8 cellular contexts compared by ENCODE assay signal in the genomic region with DNA sequence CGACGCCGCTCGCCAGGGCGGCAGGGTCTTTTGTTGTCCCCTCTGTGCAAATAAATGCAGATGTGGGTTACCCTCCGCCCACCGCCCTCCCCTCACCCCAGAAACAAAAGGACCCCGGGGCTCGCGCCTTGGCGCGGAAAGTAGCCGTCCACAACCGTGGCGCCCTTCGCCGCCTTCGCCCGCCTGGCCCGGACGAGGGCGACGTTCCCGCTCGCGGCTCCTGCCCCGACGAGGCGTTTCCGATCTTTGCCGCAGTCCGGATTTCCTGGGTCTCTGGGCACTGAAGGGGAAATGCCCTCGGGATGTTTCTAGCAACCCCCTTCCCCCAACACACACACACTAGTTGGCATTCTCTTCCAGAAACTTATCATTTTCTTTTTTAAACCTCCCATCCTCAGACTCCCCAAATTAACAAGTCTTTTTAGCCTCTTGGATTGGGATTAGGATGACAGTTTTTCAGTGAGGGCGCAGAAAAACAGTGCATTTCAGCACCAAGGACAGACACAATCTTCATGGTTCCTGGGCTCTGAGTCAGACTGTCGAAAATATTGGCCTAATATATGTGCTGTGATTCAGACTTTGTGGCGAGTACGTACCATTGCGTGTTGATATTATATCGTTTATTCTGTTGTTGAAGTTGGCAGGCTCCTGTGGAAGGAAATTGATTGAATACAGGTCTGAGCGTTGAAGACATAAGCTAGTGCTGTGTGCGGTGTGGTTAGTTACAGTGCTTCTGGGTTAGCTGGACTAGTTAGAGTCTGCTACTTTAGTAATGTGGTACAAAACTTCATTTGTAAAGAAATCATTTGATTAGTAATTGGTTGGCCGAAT. TPM values are rescaled to one million over a fixed set of nuclear protein-coding genes. Genes with fewer than 3 reads are reported as not detected.
DNase-seq lines count a peak whose midpoint lies in the region; ATAC-seq, FAIRE-seq and TF ChIP-seq lines count a peak whose summit lies in the region.

No MANE protein-coding gene starts in this region.

- CTCF ChIA-PET in mammary epithelial cell (lab: Charles Lee; ENCODE audit: low non-redundant PET), result no interaction called here

- H3K4me1 ChIP-seq in mammary epithelial cell (ENCODE audit: insufficient read depth, low read length) (peaks cover 33% of the 10 kb centered on the region), kidney (ENCODE audit: control insufficient read depth in 1 of 2, insufficient read depth in 1 of 2, low read depth in 1 of 2, low read length in 2 of 2) (peaks cover 0 to 4% of the 10 kb centered on the region in 2 donors), stomach (peaks cover 16 to 21% (median 18%) of the 10 kb centered on the region in 4 donors)

- no peak for TF ChIP-seq POLR2A in stomach (IDR thresholded peaks at IDR 0.05)

- H4K20me1 ChIP-seq in mammary epithelial cell (ENCODE audit: insufficient read depth, low read length), result no peaks in the 10 kb centered on the region

- WGBS in mammary epithelial cell (ENCODE audit: low coverage, missing lambda C conversion rate), result 4% methylated on average over 28 of the region's 42 CpGs
- 7 to 18% (median 14%) methylated on average over 40 to 42 of the region's 42 CpGs for WGBS in stomach, 5 donors

- TF ChIP-seq CTCF in mammary epithelial cell (conservative IDR thresholded peaks at IDR 0.05 in 1 of 2, IDR thresholded peaks at IDR 0.05 in 1 of 2; ENCODE audit: extremely low read depth in 1 of 2, insufficient read depth in 1 of 2, low read depth in 1 of 2, low read length in 2 of 2), result no peak
- TF ChIP-seq CTCF in kidney (IDR thresholded peaks at IDR 0.05; ENCODE audit: borderline replicate concordance, extremely low read depth, insufficient read depth), result no peak
- no peak for TF ChIP-seq CTCF in stomach (IDR thresholded peaks at IDR 0.05)

- intact Hi-C loops in mammary epithelial cell (cut with micrococcal nuclease), result loop anchor here (2.0 kb wide), 1 partner anchor 762 kb away; no protein-coding TSS in a partner anchor
- intact Hi-C loops in kidney (cut with DNase I), result loop anchor here (10.0 kb wide), 1 partner anchor 232 kb away; no protein-coding TSS in a partner anchor
- intact Hi-C loops in stomach (cut with DNase I; ENCODE audit: low total_unique reads), result loop anchor here (10.0 kb wide), 1 partner anchor 222 kb away; no protein-coding TSS in a partner anchor

- H3K27me3 ChIP-seq in mammary epithelial cell (ENCODE audit: insufficient read depth, low read length), result peaks cover 5% of the 10 kb centered on the region
- H3K27me3 ChIP-seq in stomach, result peaks cover 0 to 50% (median 25%) of the 10 kb centered on the region in 3 donors

- H3K9ac ChIP-seq in mammary epithelial cell (ENCODE audit: insufficient read depth, low read length) (no peak overlapping the region), kidney (ENCODE audit: low read length in 2 of 2) (peak overlapping the region in 1 of 2 donors; percentile 58)

- FAIRE-seq in kidney (lab: Jason Lieb, UNC), result no peak

- dilution Hi-C loops in mammary epithelial cell (cut with HindIII; ENCODE audit: low sequenced_read_pairs), result no loop called here

- in situ Hi-C loops in mammary epithelial cell (cut with MboI; ENCODE audit: low sequenced_read_pairs in 2 of 2), result loop anchor here in 1 of 2 donors (10.0 to 25.0 kb wide), 2 partner anchors 222 to 390 kb away; no protein-coding TSS in a partner anchor

- ATAC-seq in GM21423 (IDR thresholded peaks at IDR 0.05; ENCODE audit: unreplicated experiment) (no peak), GM18873 (IDR thresholded peaks at IDR 0.05; ENCODE audit: low FRiP score, unreplicated experiment) (no peak)

- no TSS peak for BruUV-seq in mammary epithelial cell (replicated peaks; lab: Mats Ljungman, UMichigan)

- H3K27ac ChIP-seq in mammary epithelial cell (ENCODE audit: insufficient read depth, low read depth, low read length), result no peak overlapping the region
- H3K27ac ChIP-seq in kidney (ENCODE audit: low read depth in 2 of 2, low read length in 2 of 2), result peak overlapping the region; percentile 45 to 83
- H3K27ac ChIP-seq in stomach, result no peak overlapping the region

- DNase-seq in GM03348 (ENCODE audit: low spot score) (peak; percentile 80), NCI-H1930 (lab: John Stamatoyannopoulos, UW) (peak; percentile 38 to 60), mammary epithelial cell (peak; percentile 79), kidney (peak; percentile 71), stomach (no peak)
- DNase-seq in activated CD4-positive, alpha-beta T cell treated with anti-CD3 and anti-CD28 coated beads for 1 hour, result no peak

- H3K9me3 ChIP-seq in mammary epithelial cell (replicated peaks; ENCODE audit: insufficient read depth, low read length) (no peaks in the 10 kb centered on the region), kidney (ENCODE audit: control insufficient read depth in 1 of 2, low read length in 2 of 2) (no peaks in the 10 kb centered on the region), stomach (no peaks in the 10 kb centered on the region)

- no peaks in the 10 kb centered on the region for H3K79me2 ChIP-seq in mammary epithelial cell (ENCODE audit: insufficient read depth, low read length)

- H3K4me3 ChIP-seq in mammary epithelial cell (replicated peaks in 1 of 3; ENCODE audit: insufficient read depth in 1 of 3, low read depth in 2 of 3, low read length in 3 of 3), result peak overlapping the region in 2 of 3 experiments; percentile 40 to 44
- peak overlapping the region; percentile 63 to 86 for H3K4me3 ChIP-seq in kidney (ENCODE audit: low read length in 2 of 2)
- H3K4me3 ChIP-seq in stomach, result peak overlapping the region; percentile 34 to 52 (median 44)

- H2AFZ ChIP-seq in mammary epithelial cell (ENCODE audit: low read depth, low read length), result peak overlapping the region; percentile 49

- H3K36me3 ChIP-seq in mammary epithelial cell (ENCODE audit: insufficient read depth, low read length) (no peaks in the 10 kb centered on the region), kidney (ENCODE audit: control insufficient read depth in 1 of 2, insufficient read depth in 2 of 2, low read length in 2 of 2) (no peaks in the 10 kb centered on the region), stomach (no peaks in the 10 kb centered on the region)

- H3K4me2 ChIP-seq in mammary epithelial cell (ENCODE audit: insufficient read depth, low read depth, low read length), result peak overlapping the region; percentile 83

- TF ChIP-seq EP300 in stomach (IDR thresholded peaks at IDR 0.05), result no peak

RNA-seq across cellular contexts. Expression of a gene that starts 0.8 kb away (rescaled TPM):
- under 1 TPM; 0.07 to 0.17 TPM for total RNA-seq in mammary epithelial cell
- polyA plus RNA-seq in mammary epithelial cell, result 0.27 TPM
- polyA minus RNA-seq in mammary epithelial cell, result not detected
- total RNA-seq in kidney, result 12.0 TPM
- polyA plus RNA-seq in kidney (ENCODE audit: insufficient read depth, low read depth, low replicate concordance), result 19.2 TPM
- 1 to 10 TPM in 1 of 5 donors, under 1 TPM in 1, not detected in 3; 0.29 to 5.9 TPM for total RNA-seq in stomach
- polyA plus RNA-seq in stomach, result under 1 TPM; 0.12 to 0.61 (median 0.35) TPM

Comparison
In these comparisons a context has a peak if more than half of its experiments do, and no peak if none do; other contexts are left out.
1. DNase-seq: peak in GM03348 (single experiment), NCI-H1930 (2 of 2), mammary epithelial cell (single experiment) and kidney (single experiment); none in stomach (single experiment) and activated CD4-positive, alpha-beta T cell treated with anti-CD3 and anti-CD28 coated beads for 1 hour (single experiment).
2. H3K27ac ChIP-seq: peak in kidney (2 of 2); none in mammary epithelial cell (single experiment) and stomach (0 of 5).
3. Peak in every context shown above with its lines, with median percentiles within 50 percentile points of each other: H3K4me3 ChIP-seq.